ENCODE assay signal across 11 cellular contexts in the genomic region with DNA sequence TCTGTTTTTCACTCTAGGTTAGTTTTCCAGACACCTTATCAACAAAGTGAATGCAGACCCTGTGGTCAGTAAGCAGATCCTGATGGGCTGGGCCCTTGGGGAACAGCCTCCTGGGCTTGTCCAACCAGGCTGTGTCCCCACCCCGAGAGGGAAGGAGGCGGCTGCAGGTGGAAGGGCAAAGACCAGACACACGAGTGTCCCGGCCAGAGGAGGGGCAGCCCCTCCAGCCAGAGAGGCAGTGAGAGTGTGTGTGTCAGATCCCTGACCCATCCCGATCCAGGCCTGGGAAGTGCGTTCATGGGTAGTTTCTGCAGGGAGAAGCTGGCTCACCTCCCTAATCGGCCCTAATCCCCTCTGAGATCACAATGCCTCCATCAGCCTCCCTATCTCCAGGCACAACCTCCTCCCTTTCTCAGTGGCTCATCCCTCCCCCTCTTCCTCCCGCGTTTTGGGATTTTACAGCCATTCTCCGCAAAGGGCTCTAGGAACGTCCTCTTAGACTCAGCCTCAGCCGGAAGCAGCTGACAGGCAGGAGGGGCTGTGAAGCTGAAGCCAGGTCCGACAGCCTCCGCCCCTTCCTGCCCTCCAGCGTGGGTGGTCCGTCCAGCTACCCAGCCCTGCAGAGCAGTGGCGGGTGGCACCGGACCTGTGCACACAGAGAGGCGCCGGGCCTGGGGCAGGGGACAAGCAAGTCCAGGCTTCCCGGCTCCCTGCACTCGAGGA. TPM values are rescaled to one million over a fixed set of nuclear protein-coding genes. Genes with fewer than 3 reads are reported as not detected.
DNase-seq lines count a peak whose midpoint lies in the region; ATAC-seq and TF ChIP-seq lines count a peak whose summit lies in the region.
"Had no signal": no experiment of that assay in that cellular context is flagged by ENCODE, and none has a peak within 500 bp of the region (broad histone marks: within the 10 kb centered on the region; RNA-seq: fewer than 3 reads in every experiment).

No MANE protein-coding gene starts in this region.

- H3K4me1 Mint-ChIP-seq in CD4-positive, alpha-beta T cell (ENCODE audit: low read depth) = peaks cover 70% of the 10 kb centered on the region
- H3K4me1 Mint-ChIP-seq in nephron progenitor cell = peaks cover 80% of the 10 kb centered on the region
- H3K4me1 Mint-ChIP-seq in activated T-cell treated with anti-CD3 and anti-CD28 coated beads, Interleukin-2, amount 50 U/mL, for 4 hours (ENCODE audit: low read depth) = peaks cover 39% of the 10 kb centered on the region

- POLR2A ChIA-PET in CD4-positive, alpha-beta T cell (lab: Charles Lee) = no interaction called here

- no peak for TF ChIP-seq POLR2A in heart left ventricle (IDR thresholded peaks at IDR 0.05)

- no peaks in the 10 kb centered on the region for H3K27me3 Mint-ChIP-seq in CD4-positive, alpha-beta T cell
- H3K27me3 Mint-ChIP-seq in nephron progenitor cell (ENCODE audit: low read depth, poor library complexity) = no peaks in the 10 kb centered on the region
- H3K27me3 Mint-ChIP-seq in activated T-cell treated with anti-CD3 and anti-CD28 coated beads, Interleukin-2, amount 50 U/mL, for 4 hours (ENCODE audit: low read depth) = no peaks in the 10 kb centered on the region

- TF ChIP-seq CTCF in CD4-positive, alpha-beta T cell (IDR thresholded peaks at IDR 0.05) = no peak
- TF ChIP-seq CTCF in heart left ventricle (IDR thresholded peaks at IDR 0.05) = no peak
- no peak for TF ChIP-seq CTCF in nephron progenitor cell (IDR thresholded peaks at IDR 0.05)
- no peak for TF ChIP-seq CTCF in GM13977 (IDR thresholded peaks at IDR 0.05; ENCODE audit: extremely low read depth, insufficient read depth, missing control alignments)

- CTCF ChIA-PET in CD4-positive, alpha-beta T cell (lab: Charles Lee) = no interaction called here

- H3K9me3 ChIP-seq in CD4-positive, alpha-beta T cell (ENCODE audit: control insufficient read depth, low read length) = no peaks in the 10 kb centered on the region
- H3K9me3 ChIP-seq in heart left ventricle = no peaks in the 10 kb centered on the region

- H3K9me3 Mint-ChIP-seq in CD4-positive, alpha-beta T cell = no peaks in the 10 kb centered on the region
- no peaks in the 10 kb centered on the region for H3K9me3 Mint-ChIP-seq in nephron progenitor cell
- H3K9me3 Mint-ChIP-seq in activated T-cell treated with anti-CD3 and anti-CD28 coated beads, Interleukin-2, amount 50 U/mL, for 4 hours = no peaks in the 10 kb centered on the region

- peaks cover 0 to 9% (median 0%) of the 10 kb centered on the region in 9 donors for H3K36me3 ChIP-seq in heart left ventricle

- H3K27ac ChIP-seq in CD4-positive, alpha-beta T cell (ENCODE audit: low read depth, low read length) = peak overlapping the region; percentile 9
- peak overlapping the region in 11 of 12 donors; percentile 85 to 99 (median 96) for H3K27ac ChIP-seq in heart left ventricle

- WGBS in heart left ventricle, 4 donors = 5 to 12% (median 8%) methylated on average over 18 to 22 of the region's 22 CpGs

- in situ Hi-C loops in GM13977 (cut with MboI; ENCODE audit: low pct_unique_long_range_greater_than_20kb, low sequenced_read_pairs, unreplicated experiment) = loop anchor here (25.0 kb wide), 1 partner anchor 165 kb away; no protein-coding TSS in a partner anchor

- ATAC-seq in CD4-positive, alpha-beta T cell (ENCODE audit: poor library complexity) = no peak
- peak; percentile 14 to 56 (median 26) for ATAC-seq in heart left ventricle
- ATAC-seq in HG03108 (IDR thresholded peaks at IDR 0.05; ENCODE audit: unreplicated experiment) = no peak
- ATAC-seq in activated T-cell treated with anti-CD3 and anti-CD28 coated beads, Interleukin-2, amount 50 U/mL, for 4 hours = no peak

- H3K27ac Mint-ChIP-seq in CD4-positive, alpha-beta T cell = peak overlapping the region; percentile 67
- H3K27ac Mint-ChIP-seq in nephron progenitor cell = peak overlapping the region; percentile 89

- intact Hi-C loops in CD4-positive, alpha-beta T cell (cut with DNase I, micrococcal nuclease) = loop anchor here in 1 of 2 experiments (5.0 kb wide), 1 partner anchor 420 kb away; a partner anchor contains a TSS
- intact Hi-C loops in heart left ventricle (cut with DNase I) = loop anchor here in 1 of 10 donors (5.0 kb wide), 1 partner anchor 35 kb away; no protein-coding TSS in a partner anchor

- H3K4me1 ChIP-seq in heart left ventricle = peaks cover 43 to 93% (median 84%) of the 10 kb centered on the region in 12 donors

- peak overlapping the region; percentile 38 for H3K4me3 Mint-ChIP-seq in CD4-positive, alpha-beta T cell
- H3K4me3 Mint-ChIP-seq in nephron progenitor cell = peak overlapping the region; percentile 70
- no peak overlapping the region for H3K4me3 Mint-ChIP-seq in activated T-cell treated with anti-CD3 and anti-CD28 coated beads, Interleukin-2, amount 50 U/mL, for 4 hours

- peak overlapping the region in 8 of 12 donors; percentile 8 to 47 (median 36) for H3K4me3 ChIP-seq in heart left ventricle
- H3K4me3 ChIP-seq: lung had no signal

- H3K27me3 ChIP-seq in CD4-positive, alpha-beta T cell (ENCODE audit: control insufficient read depth, insufficient read depth, low read length) = no peaks in the 10 kb centered on the region
- no peaks in the 10 kb centered on the region for H3K27me3 ChIP-seq in heart left ventricle

- DNase-seq in CD4-positive, alpha-beta T cell = no peak
- DNase-seq in UCSD-AML1 (lab: John Stamatoyannopoulos, UW; ENCODE audit: unreplicated experiment) (peak; percentile 70), heart left ventricle (peak in 3 of 5 donors; percentile 75 to 81 (median 76)), nephron progenitor cell (peak; percentile 76), GM13977 (ENCODE audit: low spot score) (no peak), NCI-H2171 (lab: John Stamatoyannopoulos, UW) (no peak)
- no peak for DNase-seq in activated T-cell treated with anti-CD3 and anti-CD28 coated beads, Interleukin-2, amount 50 U/mL, for 4 hours
- DNase-seq: activated CD4-positive, alpha-beta T cell treated with anti-CD3 and anti-CD28 coated beads for 48 hours; NCI-H345 had no signal

- H3K36me3 Mint-ChIP-seq in CD4-positive, alpha-beta T cell (ENCODE audit: low read depth) = peaks cover 13% of the 10 kb centered on the region
- H3K36me3 Mint-ChIP-seq in nephron progenitor cell (ENCODE audit: low read depth) = no peaks in the 10 kb centered on the region
- H3K36me3 Mint-ChIP-seq in activated T-cell treated with anti-CD3 and anti-CD28 coated beads, Interleukin-2, amount 50 U/mL, for 4 hours (ENCODE audit: insufficient read depth) = peaks cover 1% of the 10 kb centered on the region

RNA-seq across cellular contexts. Expression of a gene that starts 9.7 kb away (rescaled TPM):
- total RNA-seq in CD4-positive, alpha-beta T cell = 10 to 100 TPM; 47.9 to 51.7 TPM
- 100 to 1,000 TPM in 7 of 9 donors, 10 to 100 TPM in 2; 77.0 to 159 (median 132) TPM for total RNA-seq in heart left ventricle
- 10 to 100 TPM; 66.3 to 74.5 TPM for polyA plus RNA-seq in heart left ventricle
- 10 to 100 TPM; 13.6 to 26.8 (median 18.5) TPM for total RNA-seq in activated T-cell treated with anti-CD3 and anti-CD28 coated beads, Interleukin-2, amount 50 U/mL, for 4 hours

Comparison
In these comparisons a context has a peak if more than half of its experiments do, and no peak if none do; other contexts are left out.
1. ATAC-seq: peak in heart left ventricle (4 of 4); none in CD4-positive, alpha-beta T cell (single experiment), HG03108 (single experiment) and activated T-cell treated with anti-CD3 and anti-CD28 coated beads, Interleukin-2, amount 50 U/mL, for 4 hours (0 of 2).
2. DNase-seq: peak in UCSD-AML1 (single experiment), heart left ventricle (3 of 5) and nephron progenitor cell (single experiment); none in CD4-positive, alpha-beta T cell (0 of 10), GM13977 (single experiment), activated T-cell treated with anti-CD3 and anti-CD28 coated beads, Interleukin-2, amount 50 U/mL, for 4 hours (single experiment) and NCI-H2171 (single experiment).